ENCODE assay signal across 8 cellular contexts in the genomic region with DNA sequence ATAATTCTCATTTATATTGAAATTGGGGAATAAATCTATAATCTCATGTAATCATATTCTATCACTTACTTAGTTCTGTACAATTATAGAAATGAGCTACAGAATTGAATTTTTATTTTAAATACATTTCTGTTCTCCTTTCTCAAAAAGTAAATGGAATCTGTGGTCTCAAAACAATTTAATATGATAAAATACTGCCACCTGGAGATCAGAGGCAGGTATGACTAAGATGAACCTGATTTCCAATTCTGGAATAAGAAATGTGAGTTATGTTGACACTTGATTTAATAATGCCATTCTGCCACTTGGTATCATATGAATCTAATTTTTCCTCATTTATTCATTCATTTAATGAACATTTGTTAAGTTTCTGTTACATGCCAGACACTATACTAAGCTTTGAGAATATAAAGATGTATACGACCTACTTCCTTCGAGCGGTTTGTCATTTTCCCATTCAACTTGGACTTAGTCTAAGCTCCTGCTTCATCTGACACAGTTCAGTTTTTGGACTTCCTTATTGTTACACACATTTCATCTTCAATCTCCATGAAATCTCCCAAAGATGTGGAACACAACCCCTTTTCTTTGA. TPM values are rescaled to one million over a fixed set of nuclear protein-coding genes. Genes with fewer than 3 reads are reported as not detected.
DNase-seq lines count a peak whose midpoint lies in the region; ATAC-seq and TF ChIP-seq lines count a peak whose summit lies in the region.

No MANE protein-coding gene starts in this region.

- H3K4me3 ChIP-seq in ACC112 (ENCODE audit: low read depth, low read length) (no peak overlapping the region), colonic mucosa (no peak overlapping the region)
- H3K4me3 ChIP-seq in effector memory CD4-positive, alpha-beta T cell (ENCODE audit: insufficient read depth, low read depth, low read length, poor library complexity, severe bottlenecking): no peak overlapping the region

- H3K27ac ChIP-seq in ACC112 (ENCODE audit: low read depth, low read length) (no peak overlapping the region), colonic mucosa (no peak overlapping the region)
- H3K27ac ChIP-seq in effector memory CD4-positive, alpha-beta T cell (ENCODE audit: insufficient read depth, low read length, poor library complexity, severe bottlenecking): no peak overlapping the region

- H3K36me3 ChIP-seq in ACC112 (ENCODE audit: insufficient read depth, low read length): no peaks in the 10 kb centered on the region
- H3K36me3 ChIP-seq in colonic mucosa: no peaks in the 10 kb centered on the region
- no peaks in the 10 kb centered on the region for H3K36me3 ChIP-seq in effector memory CD4-positive, alpha-beta T cell (ENCODE audit: control insufficient read depth, insufficient read depth, low read length)

- H3K9me3 ChIP-seq in colonic mucosa: no peaks in the 10 kb centered on the region
- H3K9me3 ChIP-seq in effector memory CD4-positive, alpha-beta T cell (ENCODE audit: control insufficient read depth, low read length): no peaks in the 10 kb centered on the region

- ATAC-seq in GM19452 (IDR thresholded peaks at IDR 0.05; ENCODE audit: unreplicated experiment): no peak

- peaks cover 11% of the 10 kb centered on the region for H3K4me1 ChIP-seq in ACC112 (ENCODE audit: control insufficient read depth, insufficient read depth, low read length, unreplicated experiment)
- no peaks in the 10 kb centered on the region for H3K4me1 ChIP-seq in colonic mucosa
- H3K4me1 ChIP-seq in effector memory CD4-positive, alpha-beta T cell (ENCODE audit: control insufficient read depth, insufficient read depth, low read length, poor library complexity, severe bottlenecking): no peaks in the 10 kb centered on the region

- intact Hi-C loops in colonic mucosa (cut with DNase I): loop anchor here (2.0 to 10.0 kb wide), 4 partner anchors 74 to 651 kb away; no protein-coding TSS in a partner anchor

- H2AFZ ChIP-seq in ACC112 (ENCODE audit: low read length, unreplicated experiment): peak overlapping the region; percentile 59

- H3K27me3 ChIP-seq in ACC112 (ENCODE audit: insufficient read depth, low read length) (no peaks in the 10 kb centered on the region), colonic mucosa (no peaks in the 10 kb centered on the region)
- no peaks in the 10 kb centered on the region for H3K27me3 ChIP-seq in effector memory CD4-positive, alpha-beta T cell (replicated peaks; ENCODE audit: control insufficient read depth, insufficient read depth, low read length, poor library complexity, severe bottlenecking)

- H3K79me2 ChIP-seq in ACC112 (ENCODE audit: control insufficient read depth, insufficient read depth, low read length, unreplicated experiment): no peaks in the 10 kb centered on the region

- no peak overlapping the region for H3K9ac ChIP-seq in colonic mucosa (ENCODE audit: low read depth in 2 of 2, low read length in 2 of 2)

- peak; percentile 42; the same call in 2 of the 3 replicates for TF ChIP-seq CTCF in GM12872 (IDR thresholded peaks at IDR 0.05; ENCODE audit: insufficient read depth, low read depth, low read length)
- peak; percentile 67 for TF ChIP-seq CTCF in colonic mucosa (IDR thresholded peaks at IDR 0.05)

- DNase-seq in NCI-H460 (ENCODE audit: extremely low read depth, low read depth) (peak; percentile 42), colonic mucosa (no peak), myocyte (ENCODE audit: low read depth) (peak; percentile 56), amygdala (lab: John Stamatoyannopoulos, UW) (no peak)
- no peak for DNase-seq in effector memory CD4-positive, alpha-beta T cell

RNA-seq across cellular contexts. Expression of a gene that starts 7.6 kb away (rescaled TPM):
- total RNA-seq in NCI-H460 (2014; rRNA removed; shearing (Covaris generic)): 13.2 and 15.4 TPM in 2 replicates
- 1.8 and 4.9 TPM in 2 replicates for polyA plus RNA-seq in NCI-H460 (2014; cell fraction: nucleus; rRNA removed)
- 10 to 100 TPM; 13.3 to 30.7 TPM for total RNA-seq in colonic mucosa
- 4.4 and 6.7 TPM in 2 replicates for total RNA-seq in myocyte
- 10.0 TPM for polyA plus RNA-seq in myocyte (2012)

RNA-seq across cellular contexts. Expression of a gene that starts 29.9 kb away (rescaled TPM):
- not detected in 2 replicates for total RNA-seq in NCI-H460 (2014; rRNA removed; shearing (Covaris generic))
- not detected in 2 replicates for polyA plus RNA-seq in NCI-H460 (2014; cell fraction: nucleus; rRNA removed)
- total RNA-seq in colonic mucosa (not detected), myocyte (not detected in 2 replicates)
- 0.13 TPM for polyA plus RNA-seq in myocyte (2012)

Comparison
In these comparisons a context has a peak if more than half of its experiments do, and no peak if none do; other contexts are left out.
1. DNase-seq: peak in NCI-H460 (single experiment) and myocyte (single experiment); none in colonic mucosa (single experiment), effector memory CD4-positive, alpha-beta T cell (0 of 3) and amygdala (0 of 56).